In genomic region chr22:41488596-41489385, GRCh38 we compare ENCODE assay signal across 1 cellular context.
TF ChIP-seq lines count a peak whose summit lies in the region.

No MANE protein-coding gene starts in this region.

TF ChIP-seq in HepG2, 621 proteins besides CTCF, POLR2A, EP300 and RAD21:
- TF ChIP-seq HNF4A (CRISPR knock-in tag; IDR thresholded peaks at IDR 0.05) (0 out of 2 replicates have a peak, but pooled peaks have one; percentile 22), SAFB2 (CRISPR knock-in tag; IDR thresholded peaks at IDR 0.05; ENCODE audit: borderline replicate concordance, low read depth) (no peak), ZNF121 (CRISPR knock-in tag; IDR thresholded peaks at IDR 0.05) (peak; percentile 86)
